ENCODE assay signal across 34 cellular contexts in genomic region chr19:35615036-35615435, GRCh38. TPM values are rescaled to one million over a fixed set of nuclear protein-coding genes. Genes with fewer than 3 reads are reported as not detected.
"Had no signal": no experiment of that assay in that cellular context is flagged by ENCODE, and none has a peak within 500 bp of the region (broad histone marks: within the 10 kb centered on the region; RNA-seq: fewer than 3 reads in every experiment).

No MANE protein-coding gene starts in this region.

- H3K4me1 Mint-ChIP-seq: nephron progenitor cell had no signal

- DNase-seq: hypothalamus; immature natural killer cell; kidney; left colon; left lung; lower lobe of right lung; mammary epithelial cell; mesenchymal stem cell; naive thymus-derived CD8-positive, alpha-beta T cell; nephron progenitor cell; ovary; right lobe of liver; stimulated activated CD4-positive, alpha-beta T cell treated with anti-CD3 and anti-CD28 coated beads, Interleukin-12 subunit alpha, Interleukin-12 subunit beta, amount 100 ng/mL, for 4 hours; stimulated activated CD4-positive, alpha-beta T cell treated with anti-CD3 and anti-CD28 coated beads, Interleukin-15, amount 100 ng/mL, for 24 hours; stimulated activated CD4-positive, alpha-beta T cell treated with anti-CD3 and anti-CD28 coated beads, Interleukin-4, amount 100 ng/mL, for 24 hours; stimulated activated naive CD4-positive, alpha-beta T cell treated with Interleukin-2 at 50 U/mL for 16 hours; stimulated activated naive CD8-positive, alpha-beta T cell treated with anti-CD3 and anti-CD28 coated beads, Interleukin-15, amount 100 ng/mL, for 72 hours; substantia nigra; uterus had no signal

- H3K27me3 ChIP-seq: left lung, ovary, right atrium auricular region, right lobe of liver, tibial nerve, uterus had no signal

- H3K36me3 Mint-ChIP-seq: type B pancreatic cell had no signal

- H3K27ac ChIP-seq: left lung, lower lobe of right lung, ovary, right atrium auricular region, right lobe of liver, tibial nerve, uterus had no signal

- H3K27me3 Mint-ChIP-seq: naive thymus-derived CD8-positive, alpha-beta T cell; progenitor cell of endocrine pancreas; stimulated activated naive CD8-positive, alpha-beta T cell treated with anti-CD3 and anti-CD28 coated beads, Interleukin-15, amount 100 ng/mL, for 72 hours; type B pancreatic cell had no signal

- FAIRE-seq: islet of Langerhans, kidney had no signal

- H3K36me3 ChIP-seq: ovary, right atrium auricular region, right lobe of liver, uterus had no signal

- ATAC-seq: left colon; left lung; lower lobe of right lung; naive thymus-derived CD8-positive, alpha-beta T cell; right lobe of liver; stimulated activated effector memory CD8-positive, alpha-beta T cell treated with anti-CD3 and anti-CD28 coated beads, Interleukin-12 subunit alpha, Interleukin-12 subunit beta, amount 100 ng/mL, for 72 hours; stimulated activated naive CD8-positive, alpha-beta T cell treated with anti-CD3 and anti-CD28 coated beads, Interleukin-15, amount 100 ng/mL, for 72 hours had no signal

- H3K9me3 ChIP-seq: left lung, lower lobe of right lung, ovary, right atrium auricular region, right lobe of liver, tibial nerve, uterus had no signal

- H3K4me3 Mint-ChIP-seq: stimulated activated effector memory CD8-positive, alpha-beta T cell treated with anti-CD3 and anti-CD28 coated beads, Interleukin-12 subunit alpha, Interleukin-12 subunit beta, amount 100 ng/mL, for 72 hours; stimulated activated naive CD8-positive, alpha-beta T cell treated with anti-CD3 and anti-CD28 coated beads, Interleukin-15, amount 100 ng/mL, for 72 hours had no signal

- H3K9me3 Mint-ChIP-seq: immature natural killer cell; naive thymus-derived CD8-positive, alpha-beta T cell; nephron progenitor cell; stimulated activated effector memory CD8-positive, alpha-beta T cell treated with anti-CD3 and anti-CD28 coated beads, Interleukin-12 subunit alpha, Interleukin-12 subunit beta, amount 100 ng/mL, for 72 hours; stimulated activated naive CD8-positive, alpha-beta T cell treated with anti-CD3 and anti-CD28 coated beads, Interleukin-15, amount 100 ng/mL, for 72 hours; type B pancreatic cell had no signal

- H3K27ac Mint-ChIP-seq: nephron progenitor cell, progenitor cell of endocrine pancreas, type B pancreatic cell had no signal

- H3K4me3 ChIP-seq: left lung, lower lobe of right lung, ovary, right atrium auricular region, right lobe of liver, tibial nerve, uterus had no signal

RNA-seq across cellular contexts. Expression of gene ETV2, which starts 26.5 kb away (rescaled TPM):
- total RNA-seq: renal cortical epithelial cell, temporal lobe had no signal

RNA-seq across cellular contexts. Expression of gene PMIS2, which starts 29.1 kb away (rescaled TPM):
- total RNA-seq: kidney; left colon; left lung; liver; lower lobe of right lung; mammary epithelial cell; mucosa of gallbladder; naive thymus-derived CD8-positive, alpha-beta T cell; omental fat pad; ovary; progenitor cell of endocrine pancreas; pulmonary artery endothelial cell; renal cortical epithelial cell; right atrium auricular region; right lobe of liver; skeletal muscle tissue; temporal lobe; tibial nerve; ureter; uterus had no signal
- polyA plus RNA-seq: immature natural killer cell; liver; mammary epithelial cell; naive thymus-derived CD8-positive, alpha-beta T cell; ovary; thymus had no signal
